Comparison of ENCODE assay signal across 1 cellular context in the genomic region with DNA sequence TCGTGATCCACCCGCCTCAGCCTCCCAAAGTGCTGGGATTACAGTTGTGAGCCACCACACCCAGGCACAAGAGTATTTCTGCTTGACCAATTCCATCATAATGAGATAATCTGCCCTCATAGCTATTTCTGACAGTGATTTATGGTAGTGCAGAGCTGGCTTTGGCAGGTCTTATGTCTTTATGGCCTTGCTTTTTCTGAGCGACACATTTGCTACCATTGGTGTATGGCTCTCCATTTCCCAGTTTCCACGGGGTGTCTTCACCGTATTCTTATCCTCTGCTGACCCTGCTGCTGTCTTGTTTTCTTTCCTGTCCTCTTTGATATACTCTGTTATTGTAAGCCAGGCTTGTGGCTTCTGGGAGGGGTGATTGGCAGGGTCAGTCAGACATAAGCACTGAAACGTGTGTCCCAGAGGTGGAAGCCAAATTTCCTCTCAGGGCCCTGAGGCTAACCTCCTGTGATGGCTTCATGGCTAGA.
TF ChIP-seq lines count a peak whose summit lies in the region.

No MANE protein-coding gene starts in this region.

TF ChIP-seq in HEK293, 187 proteins besides CTCF, POLR2A, EP300 and RAD21 (continued from another document and continues in another):
- TF ChIP-seq ZNF280D (tag by site-specific recombination; IDR thresholded peaks at IDR 0.05) (no peak), ZNF600 (tag by site-specific recombination; IDR thresholded peaks at IDR 0.05) (peak; percentile 83), PRDM10 (tag by site-specific recombination; IDR thresholded peaks at IDR 0.05) (0 out of 2 replicates have a peak, but pooled peaks have one; percentile 31), ZNF560 (tag by site-specific recombination; IDR thresholded peaks at IDR 0.05; ENCODE audit: borderline replicate concordance) (no peak), EGR2 (tag by site-specific recombination; IDR thresholded peaks at IDR 0.05; ENCODE audit: low read depth) (no peak), ZBTB17 (tag by site-specific recombination; IDR thresholded peaks at IDR 0.05) (peak; percentile 55; the same call in 1 of the 2 replicates), ZNF610 (tag by site-specific recombination; IDR thresholded peaks at IDR 0.05; ENCODE audit: borderline replicate concordance) (peak; percentile 35; the same call in 1 of the 2 replicates), ZNF354C (tag by site-specific recombination; IDR thresholded peaks at IDR 0.05; ENCODE audit: borderline replicate concordance, low read depth) (no peak), ZSCAN16 (tag by site-specific recombination; IDR thresholded peaks at IDR 0.05) (no peak), ZNF184 (tag by site-specific recombination; IDR thresholded peaks at IDR 0.05) (no peak), PBX3 (CRISPR knock-in tag; IDR thresholded peaks at IDR 0.05) (0 out of 2 replicates have a peak, but pooled peaks have one; percentile 50), ZNF621 (tag by site-specific recombination; IDR thresholded peaks at IDR 0.05) (no peak), ZNF155 (tag by site-specific recombination; IDR thresholded peaks at IDR 0.05) (no peak), ZFP41 (tag by site-specific recombination; IDR thresholded peaks at IDR 0.05; ENCODE audit: borderline replicate concordance) (no peak), MYNN (tag by site-specific recombination; IDR thresholded peaks at IDR 0.05; ENCODE audit: borderline replicate concordance) (no peak), MZF1 (tag by site-specific recombination; IDR thresholded peaks at IDR 0.05; ENCODE audit: borderline replicate concordance) (no peak), REST (tag by site-specific recombination; IDR thresholded peaks at IDR 0.05) (no peak), ZNF426 (tag by site-specific recombination; IDR thresholded peaks at IDR 0.05) (0 out of 2 replicates have a peak, but pooled peaks have one; percentile 3), PRDM4 (tag by site-specific recombination; IDR thresholded peaks at IDR 0.05) (no peak; the same call in 1 of the 2 replicates), ZNF223 (tag by site-specific recombination; IDR thresholded peaks at IDR 0.05) (no peak), ZNF350 (tag by site-specific recombination; IDR thresholded peaks at IDR 0.05) (no peak), ZNF324 (tag by site-specific recombination; IDR thresholded peaks at IDR 0.05) (0 out of 2 replicates have a peak, but pooled peaks have one; percentile 20), ZXDB (tag by site-specific recombination; IDR thresholded peaks at IDR 0.05) (peak; percentile 84), REPIN1 (tag by site-specific recombination; IDR thresholded peaks at IDR 0.05; ENCODE audit: low read depth) (0 out of 2 replicates have a peak, but pooled peaks have one; percentile 21), ZNF174 (tag by site-specific recombination; IDR thresholded peaks at IDR 0.05) (no peak)
- TF ChIP-seq, protein P1, sequence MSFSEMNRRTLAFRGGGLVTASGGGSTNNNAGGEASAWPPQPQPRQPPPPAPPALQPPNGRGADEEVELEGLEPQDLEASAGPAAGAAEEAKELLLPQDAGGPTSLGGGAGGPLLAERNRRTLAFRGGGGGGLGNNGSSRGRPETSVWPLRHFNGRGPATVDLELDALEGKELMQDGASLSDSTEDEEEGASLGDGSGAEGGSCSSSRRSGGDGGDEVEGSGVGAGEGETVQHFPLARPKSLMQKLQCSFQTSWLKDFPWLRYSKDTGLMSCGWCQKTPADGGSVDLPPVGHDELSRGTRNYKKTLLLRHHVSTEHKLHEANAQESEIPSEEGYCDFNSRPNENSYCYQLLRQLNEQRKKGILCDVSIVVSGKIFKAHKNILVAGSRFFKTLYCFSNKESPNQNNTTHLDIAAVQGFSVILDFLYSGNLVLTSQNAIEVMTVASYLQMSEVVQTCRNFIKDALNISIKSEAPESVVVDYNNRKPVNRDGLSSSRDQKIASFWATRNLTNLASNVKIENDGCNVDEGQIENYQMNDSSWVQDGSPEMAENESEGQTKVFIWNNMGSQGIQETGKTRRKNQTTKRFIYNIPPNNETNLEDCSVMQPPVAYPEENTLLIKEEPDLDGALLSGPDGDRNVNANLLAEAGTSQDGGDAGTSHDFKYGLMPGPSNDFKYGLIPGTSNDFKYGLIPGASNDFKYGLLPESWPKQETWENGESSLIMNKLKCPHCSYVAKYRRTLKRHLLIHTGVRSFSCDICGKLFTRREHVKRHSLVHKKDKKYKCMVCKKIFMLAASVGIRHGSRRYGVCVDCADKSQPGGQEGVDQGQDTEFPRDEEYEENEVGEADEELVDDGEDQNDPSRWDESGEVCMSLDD (tag by site-specific recombination; IDR thresholded peaks at IDR 0.05) = 0 out of 2 replicates have a peak, but pooled peaks have one; percentile 27
- TF ChIP-seq, protein P2, sequence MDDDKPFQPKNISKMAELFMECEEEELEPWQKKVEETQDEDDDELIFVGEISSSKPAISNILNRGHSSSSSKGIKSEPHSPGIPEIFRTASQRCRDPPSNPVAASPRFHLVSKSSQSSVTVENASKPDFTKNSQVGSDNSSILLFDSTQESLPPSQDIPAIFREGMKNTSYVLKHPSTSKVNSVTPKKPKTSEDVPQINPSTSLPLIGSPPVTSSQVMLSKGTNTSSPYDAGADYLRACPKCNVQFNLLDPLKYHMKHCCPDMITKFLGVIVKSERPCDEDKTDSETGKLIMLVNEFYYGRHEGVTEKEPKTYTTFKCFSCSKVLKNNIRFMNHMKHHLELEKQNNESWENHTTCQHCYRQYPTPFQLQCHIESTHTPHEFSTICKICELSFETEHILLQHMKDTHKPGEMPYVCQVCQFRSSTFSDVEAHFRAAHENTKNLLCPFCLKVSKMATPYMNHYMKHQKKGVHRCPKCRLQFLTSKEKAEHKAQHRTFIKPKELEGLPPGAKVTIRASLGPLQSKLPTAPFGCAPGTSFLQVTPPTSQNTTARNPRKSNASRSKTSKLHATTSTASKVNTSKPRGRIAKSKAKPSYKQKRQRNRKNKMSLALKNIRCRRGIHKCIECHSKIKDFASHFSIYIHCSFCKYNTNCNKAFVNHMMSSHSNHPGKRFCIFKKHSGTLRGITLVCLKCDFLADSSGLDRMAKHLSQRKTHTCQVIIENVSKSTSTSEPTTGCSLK (tag by site-specific recombination; IDR thresholded peaks at IDR 0.05) = no peak
- TF ChIP-seq, protein P3, sequence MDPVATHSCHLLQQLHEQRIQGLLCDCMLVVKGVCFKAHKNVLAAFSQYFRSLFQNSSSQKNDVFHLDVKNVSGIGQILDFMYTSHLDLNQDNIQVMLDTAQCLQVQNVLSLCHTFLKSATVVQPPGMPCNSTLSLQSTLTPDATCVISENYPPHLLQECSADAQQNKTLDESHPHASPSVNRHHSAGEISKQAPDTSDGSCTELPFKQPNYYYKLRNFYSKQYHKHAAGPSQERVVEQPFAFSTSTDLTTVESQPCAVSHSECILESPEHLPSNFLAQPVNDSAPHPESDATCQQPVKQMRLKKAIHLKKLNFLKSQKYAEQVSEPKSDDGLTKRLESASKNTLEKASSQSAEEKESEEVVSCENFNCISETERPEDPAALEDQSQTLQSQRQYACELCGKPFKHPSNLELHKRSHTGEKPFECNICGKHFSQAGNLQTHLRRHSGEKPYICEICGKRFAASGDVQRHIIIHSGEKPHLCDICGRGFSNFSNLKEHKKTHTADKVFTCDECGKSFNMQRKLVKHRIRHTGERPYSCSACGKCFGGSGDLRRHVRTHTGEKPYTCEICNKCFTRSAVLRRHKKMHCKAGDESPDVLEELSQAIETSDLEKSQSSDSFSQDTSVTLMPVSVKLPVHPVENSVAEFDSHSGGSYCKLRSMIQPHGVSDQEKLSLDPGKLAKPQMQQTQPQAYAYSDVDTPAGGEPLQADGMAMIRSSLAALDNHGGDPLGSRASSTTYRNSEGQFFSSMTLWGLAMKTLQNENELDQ (tag by site-specific recombination; IDR thresholded peaks at IDR 0.05; ENCODE audit: low read depth) = no peak
- TF ChIP-seq, protein P4, sequence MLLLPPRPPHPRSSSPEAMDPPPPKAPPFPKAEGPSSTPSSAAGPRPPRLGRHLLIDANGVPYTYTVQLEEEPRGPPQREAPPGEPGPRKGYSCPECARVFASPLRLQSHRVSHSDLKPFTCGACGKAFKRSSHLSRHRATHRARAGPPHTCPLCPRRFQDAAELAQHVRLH (tag by site-specific recombination; IDR thresholded peaks at IDR 0.05) = peak; percentile 62
